1 cellular context compared by ENCODE assay signal in genomic region chr6:83429857-83430605, GRCh38.
TF ChIP-seq lines count a peak whose summit lies in the region.

No MANE protein-coding gene starts in this region.

TF ChIP-seq in H1, 55 proteins besides CTCF, POLR2A, EP300 and RAD21 (continued from another document):
- TF ChIP-seq CHD7 (IDR thresholded peaks at IDR 0.05; ENCODE audit: insufficient replicate concordance, low read length) (no peak), GABPA (IDR thresholded peaks at IDR 0.05; ENCODE audit: borderline replicate concordance, insufficient read depth, low read length) (no peak), FOSL1 (IDR thresholded peaks at IDR 0.05; ENCODE audit: insufficient read depth, low read depth, low read length) (no peak), SAP30 (IDR thresholded peaks at IDR 0.05; ENCODE audit: insufficient read depth, insufficient replicate concordance, low read length) (no peak)
